In genomic region chr2:64979744-64980143, GRCh38 we compare ENCODE assay signal across 27 cellular contexts. TPM values are rescaled to one million over a fixed set of nuclear protein-coding genes. Genes with fewer than 3 reads are reported as not detected.
DNase-seq lines count a peak whose midpoint lies in the region; ATAC-seq, FAIRE-seq and TF ChIP-seq lines count a peak whose summit lies in the region.
"Had no signal": no experiment of that assay in that cellular context is flagged by ENCODE, and none has a peak within 500 bp of the region (broad histone marks: within the 10 kb centered on the region; RNA-seq: fewer than 3 reads in every experiment).

No MANE protein-coding gene starts in this region.

- peak; percentile 83 for DNase-seq in NCI-H2171 treated with DMSO at 0.1 percent for 48 hours (lab: John Stamatoyannopoulos, UW)
- DNase-seq in NCI-H2171 (lab: John Stamatoyannopoulos, UW) = no peak
- peak; percentile 13 for DNase-seq in NCI-H2107 (lab: John Stamatoyannopoulos, UW)
- peak; percentile 95 for DNase-seq in bronchial epithelial cell (ENCODE audit: low read depth)
- no peak for DNase-seq in psoas muscle
- DNase-seq in esophagus squamous epithelium (lab: John Stamatoyannopoulos, UW) = no peak
- no peak for DNase-seq in kidney
- DNase-seq: activated CD4-positive, alpha-beta T cell treated with anti-CD3 and anti-CD28 coated beads for 36 hours; activated CD8-positive, alpha-beta memory T cell treated with anti-CD3 and anti-CD28 coated beads for 24 hours; activated T-cell treated with anti-CD3 and anti-CD28 coated beads, Interleukin-2, amount 50 U/mL, for 1 hour; body of pancreas; Calu3; erythroblast; gastrocnemius medialis; immature natural killer cell; KG1; left ventricle myocardium superior; naive thymus-derived CD4-positive, alpha-beta T cell; NCI-H1694 treated with DMSO at 0.1 percent for 48 hours; occipital lobe; right cardiac atrium; stimulated activated CD4-positive, alpha-beta T cell treated with anti-CD3 and anti-CD28 coated beads, Interleukin-4, amount 100 ng/mL, for 1 hour; stimulated activated naive CD4-positive, alpha-beta T cell had no signal

- ATAC-seq in psoas muscle (peak in 1 of 4 donors; percentile 65), GM21528 (IDR thresholded peaks at IDR 0.05; ENCODE audit: low FRiP score, unreplicated experiment) (no peak)
- ATAC-seq: activated CD4-positive, alpha-beta T cell treated with anti-CD3 and anti-CD28 coated beads for 36 hours; body of pancreas; gastrocnemius medialis; left ventricle myocardium superior; naive thymus-derived CD4-positive, alpha-beta T cell; right cardiac atrium had no signal

- H3K9me3 ChIP-seq in psoas muscle = no peaks in the 10 kb centered on the region
- no peaks in the 10 kb centered on the region for H3K9me3 ChIP-seq in esophagus squamous epithelium
- no peaks in the 10 kb centered on the region for H3K9me3 ChIP-seq in kidney (ENCODE audit: control insufficient read depth in 1 of 2, low read length in 2 of 2)
- H3K9me3 ChIP-seq: A549, body of pancreas, gastrocnemius medialis had no signal

- peaks cover 37% of the 10 kb centered on the region for H3K4me1 ChIP-seq in psoas muscle
- H3K4me1 ChIP-seq in esophagus squamous epithelium = peaks cover 0 to 27% (median 8%) of the 10 kb centered on the region in 3 donors
- peaks cover 0 to 4% of the 10 kb centered on the region in 2 donors for H3K4me1 ChIP-seq in kidney (ENCODE audit: control insufficient read depth in 1 of 2, insufficient read depth in 1 of 2, low read depth in 1 of 2, low read length in 2 of 2)

- H3K4me3 ChIP-seq in bronchial epithelial cell (ENCODE audit: low read depth, low read length) (no peak overlapping the region), psoas muscle (no peak overlapping the region), esophagus squamous epithelium (no peak overlapping the region), kidney (ENCODE audit: low read length in 2 of 2) (no peak overlapping the region)
- H3K4me3 ChIP-seq: A549, body of pancreas, gastrocnemius medialis, hepatocyte had no signal

- no peak for TF ChIP-seq POLR2A in esophagus squamous epithelium (IDR thresholded peaks at IDR 0.05)

- intact Hi-C loops in psoas muscle (cut with DNase I) = loop anchor here (5.0 kb wide), 1 partner anchor 37 kb away; no protein-coding TSS in a partner anchor
- intact Hi-C loops in esophagus squamous epithelium (cut with DNase I) = no loop called here
- intact Hi-C loops in kidney (cut with DNase I) = no loop called here

- H3K27ac ChIP-seq in psoas muscle (peak overlapping the region; percentile 48), esophagus squamous epithelium (no peak overlapping the region), kidney (ENCODE audit: low read depth in 2 of 2, low read length in 2 of 2) (no peak overlapping the region)
- H3K27ac ChIP-seq: A549, body of pancreas, hepatocyte had no signal

- H3K36me3 ChIP-seq in bronchial epithelial cell (ENCODE audit: control insufficient read depth, insufficient read depth, low read length) (no peaks in the 10 kb centered on the region), psoas muscle (ENCODE audit: insufficient read depth in 1 of 2, low read depth in 1 of 2) (no peaks in the 10 kb centered on the region), esophagus squamous epithelium (no peaks in the 10 kb centered on the region), kidney (ENCODE audit: control insufficient read depth in 1 of 2, insufficient read depth in 2 of 2, low read length in 2 of 2) (no peaks in the 10 kb centered on the region)
- H3K36me3 ChIP-seq: gastrocnemius medialis had no signal

- H3K27me3 ChIP-seq in bronchial epithelial cell (ENCODE audit: control insufficient read depth, insufficient read depth, low read length) (no peaks in the 10 kb centered on the region), psoas muscle (ENCODE audit: insufficient read depth in 3 of 3, low read length in 2 of 3) (no peaks in the 10 kb centered on the region), esophagus squamous epithelium (no peaks in the 10 kb centered on the region)
- H3K27me3 ChIP-seq: body of pancreas, gastrocnemius medialis, hepatocyte had no signal

- TF ChIP-seq CTCF in bronchial epithelial cell (IDR thresholded peaks at IDR 0.05; ENCODE audit: insufficient read depth, low read length, severe bottlenecking) (no peak), psoas muscle (IDR thresholded peaks at IDR 0.05) (no peak), esophagus squamous epithelium (IDR thresholded peaks at IDR 0.05) (no peak), kidney (IDR thresholded peaks at IDR 0.05; ENCODE audit: borderline replicate concordance, extremely low read depth, insufficient read depth) (no peak)

- H3K9ac ChIP-seq in kidney (ENCODE audit: low read length in 2 of 2) = no peak overlapping the region

- WGBS in psoas muscle, 3 donors = 4 to 15% (median 8%) methylated on average over 1 of the region's 1 CpG
- 35 to 50% methylated on average over 1 of the region's 1 CpG for WGBS in esophagus squamous epithelium, 2 donors

- FAIRE-seq in bronchial epithelial cell (lab: Jason Lieb, UNC) (no peak), kidney (lab: Jason Lieb, UNC) (no peak)
- FAIRE-seq: A549, RCC 7860 had no signal

RNA-seq across cellular contexts. Expression of gene SLC1A4, which starts 9.5 kb away (rescaled TPM):
- total RNA-seq in bronchial epithelial cell = 22.1 and 26.3 TPM in 2 replicates
- total RNA-seq in psoas muscle = 10 to 100 TPM; 13.9 to 50.3 (median 20.2) TPM
- polyA plus RNA-seq in psoas muscle = 10 to 100 TPM in 1 of 3 donors, 1 to 10 TPM in 2; 3.4 to 12.7 (median 9.6) TPM
- total RNA-seq in esophagus squamous epithelium = 10 to 100 TPM; 12.8 to 28.1 (median 14.3) TPM
- total RNA-seq in kidney = 10.6 TPM
- polyA plus RNA-seq in kidney (ENCODE audit: insufficient read depth, low read depth, low replicate concordance) = 2.1 TPM

Comparison
In these comparisons a context has a peak if more than half of its experiments do, and no peak if none do; other contexts are left out.
1. DNase-seq: peak in NCI-H2171 treated with DMSO at 0.1 percent for 48 hours (single experiment), NCI-H2107 (single experiment) and bronchial epithelial cell (single experiment); none in NCI-H2171 (single experiment), psoas muscle (0 of 2), esophagus squamous epithelium (single experiment) and kidney (single experiment).
2. intact Hi-C loops: an anchor here in psoas muscle (5.0 kb wide); none called in esophagus squamous epithelium and kidney.